8 cellular contexts compared by ENCODE assay signal in the genomic region with DNA sequence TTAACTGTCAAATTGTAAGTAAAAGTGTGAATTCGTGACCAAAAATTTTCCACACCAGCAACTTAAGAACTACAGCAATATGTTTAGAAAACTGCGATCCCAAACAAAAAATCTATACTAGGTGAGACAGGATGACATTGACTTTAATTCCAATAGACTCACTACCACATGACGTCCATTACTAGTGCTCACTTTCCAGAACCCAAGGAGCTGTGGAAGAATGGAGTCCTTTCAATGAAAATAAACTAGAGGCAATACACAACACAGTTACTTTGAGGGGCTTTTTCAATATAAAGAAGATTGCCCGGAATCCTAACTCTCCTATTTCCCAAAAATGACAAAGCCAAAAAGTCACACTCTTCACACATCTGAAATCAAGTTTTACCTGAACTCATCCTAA. TPM values are rescaled to one million over a fixed set of nuclear protein-coding genes. Genes with fewer than 3 reads are reported as not detected.
DNase-seq lines count a peak whose midpoint lies in the region; ATAC-seq and TF ChIP-seq lines count a peak whose summit lies in the region.

No MANE protein-coding gene starts in this region.

- POLR2A ChIA-PET in MCF 10A (lab: Yijun Ruan, JAX) = interaction anchor here (0.6 to 6.5 kb wide), 35 partner anchors 9 to 1017 kb away, joined by 3 to 72 read pairs (median 6); a partner anchor contains a TSS

- H3K9me3 ChIP-seq in mesodermal cell (ENCODE audit: control insufficient read depth, low read length) (no peaks in the 10 kb centered on the region), upper lobe of left lung (no peaks in the 10 kb centered on the region)

- peak overlapping the region; percentile 82 for H3K4me3 Mint-ChIP-seq in activated naive CD4-positive, alpha-beta T cell treated with anti-CD3 and anti-CD28 coated beads for 36 hours
- H3K4me3 Mint-ChIP-seq in MCF 10A (ENCODE audit: unreplicated experiment) = peak overlapping the region; percentile 85

- H3K27ac ChIP-seq in mesodermal cell (ENCODE audit: low read depth, low read length, severe bottlenecking) = no peak overlapping the region
- H3K27ac ChIP-seq in upper lobe of left lung = peak overlapping the region in 3 of 4 donors; percentile 81 to 92 (median 83)

- no peak for TF ChIP-seq CTCF in MCF 10A (IDR thresholded peaks at IDR 0.05; ENCODE audit: unreplicated experiment)
- no peak for TF ChIP-seq CTCF in upper lobe of left lung (IDR thresholded peaks at IDR 0.05)

- H3K4me1 Mint-ChIP-seq in activated naive CD4-positive, alpha-beta T cell treated with anti-CD3 and anti-CD28 coated beads for 36 hours (ENCODE audit: low read depth) = peaks cover 15% of the 10 kb centered on the region
- H3K4me1 Mint-ChIP-seq in MCF 10A (ENCODE audit: insufficient read depth, unreplicated experiment) = peaks cover 33% of the 10 kb centered on the region

- WGBS in mesodermal cell (ENCODE audit: insufficient coverage in 2 of 2), 2 experiments = 78 to 84% methylated on average over 1 to 2 of the region's 4 CpGs
- 61 to 68% methylated on average over 4 of the region's 4 CpGs for WGBS in upper lobe of left lung, 2 donors

- intact Hi-C loops in activated naive CD4-positive, alpha-beta T cell treated with anti-CD3 and anti-CD28 coated beads for 36 hours (cut with micrococcal nuclease) = loop anchor here (2.0 to 5.0 kb wide), 3 partner anchors 67 to 255 kb away; no protein-coding TSS in a partner anchor
- intact Hi-C loops in MCF 10A (cut with micrococcal nuclease) = loop anchor here (1.0 to 5.0 kb wide), 3 partner anchors 86 to 198 kb away; no protein-coding TSS in a partner anchor

- peaks cover 0 to 4% (median 0%) of the 10 kb centered on the region in 4 donors for H3K27me3 ChIP-seq in upper lobe of left lung

- ATAC-seq in upper lobe of left lung (ENCODE audit: low FRiP score in 2 of 2) (no peak), HG02981 (IDR thresholded peaks at IDR 0.05; ENCODE audit: unreplicated experiment) (no peak), HG03159 (IDR thresholded peaks at IDR 0.05; ENCODE audit: unreplicated experiment) (no peak)

- H3K27ac Mint-ChIP-seq in activated naive CD4-positive, alpha-beta T cell treated with anti-CD3 and anti-CD28 coated beads for 36 hours = no peak overlapping the region
- peak overlapping the region; percentile 91 for H3K27ac Mint-ChIP-seq in MCF 10A (ENCODE audit: low read depth, unreplicated experiment)

- peaks cover 59% of the 10 kb centered on the region for H3K27me3 Mint-ChIP-seq in activated naive CD4-positive, alpha-beta T cell treated with anti-CD3 and anti-CD28 coated beads for 36 hours (ENCODE audit: low read depth)
- H3K27me3 Mint-ChIP-seq in MCF 10A (ENCODE audit: insufficient read depth, unreplicated experiment) = no peaks in the 10 kb centered on the region

- H3K4me1 ChIP-seq in mesodermal cell (ENCODE audit: control insufficient read depth, insufficient read depth, low read length, poor library complexity, severe bottlenecking) (peaks cover 6% of the 10 kb centered on the region), upper lobe of left lung (peaks cover 0 to 17% (median 3%) of the 10 kb centered on the region in 4 donors)

- TF ChIP-seq POLR2A in upper lobe of left lung (IDR thresholded peaks at IDR 0.05) = no peak

- no peaks in the 10 kb centered on the region for H3K36me3 Mint-ChIP-seq in activated naive CD4-positive, alpha-beta T cell treated with anti-CD3 and anti-CD28 coated beads for 36 hours (ENCODE audit: low read depth)
- no peaks in the 10 kb centered on the region for H3K36me3 Mint-ChIP-seq in MCF 10A (ENCODE audit: insufficient read depth, unreplicated experiment)

- BruUV-seq in MCF 10A (replicated peaks; lab: Mats Ljungman, UMichigan) = TSS peak; percentile 37

- H3K9me3 Mint-ChIP-seq in activated naive CD4-positive, alpha-beta T cell treated with anti-CD3 and anti-CD28 coated beads for 36 hours = no peaks in the 10 kb centered on the region
- H3K9me3 Mint-ChIP-seq in MCF 10A (ENCODE audit: unreplicated experiment) = peaks cover 6% of the 10 kb centered on the region

- DNase-seq in activated naive CD4-positive, alpha-beta T cell treated with anti-CD3 and anti-CD28 coated beads for 36 hours = no peak
- DNase-seq in activated naive CD4-positive, alpha-beta T cell treated with Interleukin-2 at 50 U/mL for 16 hours = no peak
- DNase-seq in MCF 10A (ENCODE audit: unreplicated experiment) (peak; percentile 20), upper lobe of left lung (no peak), RKO (ENCODE audit: low spot score) (no peak)

- no peaks in the 10 kb centered on the region for H3K36me3 ChIP-seq in mesodermal cell (ENCODE audit: control insufficient read depth, insufficient read depth, low read length)
- H3K36me3 ChIP-seq in upper lobe of left lung = no peaks in the 10 kb centered on the region

- CTCF ChIA-PET in activated naive CD4-positive, alpha-beta T cell treated with anti-CD3 and anti-CD28 coated beads for 36 hours (lab: Charles Lee) = interaction anchor here (0.8 kb wide), 1 partner anchor 123 kb away, joined by 3 read pairs; a partner anchor contains a TSS
- CTCF ChIA-PET in MCF 10A (lab: Yijun Ruan, JAX) = interaction anchor here (0.7 to 2.1 kb wide), 10 partner anchors 9 to 197 kb away, joined by 3 to 9 read pairs (median 4); no protein-coding TSS in a partner anchor

- no peak for TF ChIP-seq EP300 in upper lobe of left lung (IDR thresholded peaks at IDR 0.05)

- peak overlapping the region; percentile 67 for H3K4me3 ChIP-seq in mesodermal cell (ENCODE audit: extremely low read depth, insufficient read depth, low read length, poor library complexity, severe bottlenecking)
- peak overlapping the region in 3 of 4 donors; percentile 64 to 82 (median 79) for H3K4me3 ChIP-seq in upper lobe of left lung

RNA-seq across cellular contexts. Expression of a gene that starts 1.4 kb away (rescaled TPM):
- 1 to 10 TPM; 3.2 to 5.6 TPM for total RNA-seq in activated naive CD4-positive, alpha-beta T cell treated with anti-CD3 and anti-CD28 coated beads for 36 hours
- total RNA-seq in MCF 10A (2022) = 85.3 and 96.2 TPM in 2 replicates
- 25.0 TPM for polyA plus RNA-seq in mesodermal cell (2013, experiment 1 of 2)
- polyA plus RNA-seq in mesodermal cell (2013, experiment 2 of 2) = 20.4 TPM
- total RNA-seq in upper lobe of left lung = 100 to 1,000 TPM in 2 of 6 donors, 10 to 100 TPM in 4; 43.9 to 112 (median 67.2) TPM

Comparison
In these comparisons a context has a peak if more than half of its experiments do, and no peak if none do; other contexts are left out.
1. RNA of a gene that starts 1.4 kb away (total RNA-seq): 85.3 to 96.2 TPM in MCF 10A and 43.9 to 112 TPM in upper lobe of left lung; 3.2 to 5.6 TPM in activated naive CD4-positive, alpha-beta T cell treated with anti-CD3 and anti-CD28 coated beads for 36 hours; every median in the first group is over 4 times any median in the second.